Comparison of ENCODE assay signal across 23 cellular contexts in the genomic region with DNA sequence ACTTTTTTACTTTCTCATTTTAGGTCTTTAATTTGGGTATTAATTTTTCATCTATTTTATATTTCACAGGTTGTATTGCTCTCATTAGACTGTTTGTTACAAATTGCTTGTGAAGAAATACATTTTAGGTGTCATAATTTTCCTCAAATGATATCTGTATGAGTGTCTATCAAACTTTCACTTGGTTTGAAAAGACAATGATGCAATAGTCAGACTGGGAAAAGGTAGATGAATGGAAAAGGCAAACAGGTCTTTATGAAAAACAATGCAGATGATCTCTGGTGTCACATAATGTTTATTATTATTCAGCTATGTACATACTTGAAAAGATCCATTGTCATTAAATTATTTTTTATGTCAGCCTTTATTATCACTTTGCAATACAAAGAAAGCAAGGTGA.
"Had no signal": no experiment of that assay in that cellular context is flagged by ENCODE, and none has a peak within 500 bp of the region (broad histone marks: within the 10 kb centered on the region; RNA-seq: fewer than 3 reads in every experiment).

No MANE protein-coding gene starts in this region.

- H3K4me2 ChIP-seq: SK-N-SH had no signal

- H3K4me1 ChIP-seq: Peyer's patch, SJCRH30 had no signal

- DNase-seq: activated CD4-positive, alpha-beta T cell treated with anti-CD3 and anti-CD28 coated beads for 4 hours; activated CD8-positive, alpha-beta memory T cell treated with anti-CD3 and anti-CD28 coated beads, Interleukin-2, amount 50 U/mL, for 48 hours; activated CD8-positive, alpha-beta T cell treated with anti-CD3 and anti-CD28 coated beads, Interleukin-2, amount 10 ng/mL, durations not matched to agents 7 days and 5 days; activated T-cell treated with anti-CD3 and anti-CD28 coated beads, Interleukin-2, amount 50 U/mL, for 1 hour; aorta; central memory CD4-positive, alpha-beta T cell; Kasumi-1; KBM-7; NCI-H1048; NCI-H146; NCI-H187 treated with DMSO at 0.1 percent for 48 hours; NCI-H446; NCI-H524; NCI-H774; NK-92 treated with Interleukin-12 subunit alpha and Interleukin-12 subunit beta, amount 100 ng/mL, for 24 hours; Peyer's patch; Right ventricle myocardium superior; SJCRH30; SK-N-SH; T-helper 1 cell had no signal

- H3K9me3 ChIP-seq: Peyer's patch, SJCRH30, SK-N-SH had no signal

- ATAC-seq: activated CD8-positive, alpha-beta T cell treated with anti-CD3 and anti-CD28 coated beads, Interleukin-2, amount 10 ng/mL, durations not matched to agents 7 days and 5 days had no signal

- H3K9ac ChIP-seq: SK-N-SH had no signal

- H3K27ac ChIP-seq: Peyer's patch, RWPE1, SJCRH30, VCaP had no signal

- FAIRE-seq: bronchial epithelial cell had no signal

- H3K36me3 ChIP-seq: Peyer's patch, SJCRH30 had no signal

- H3K4me3 ChIP-seq: Peyer's patch, SJCRH30 had no signal

- H3K27me3 ChIP-seq: Peyer's patch had no signal
